In genomic region chr3:40452562-40452875, GRCh38 we compare ENCODE assay signal across 8 cellular contexts. TPM values are rescaled to one million over a fixed set of nuclear protein-coding genes. Genes with fewer than 3 reads are reported as not detected.
DNase-seq lines count a peak whose midpoint lies in the region; ATAC-seq and TF ChIP-seq lines count a peak whose summit lies in the region.

No MANE protein-coding gene starts in this region.

- H3K36me3 Mint-ChIP-seq in T-helper 17 cell (ENCODE audit: low read depth) = peaks cover 8% of the 10 kb centered on the region

- intact Hi-C loops in sigmoid colon (cut with DNase I) = loop anchor here (5.0 to 10.0 kb wide), 4 partner anchors 55 to 1622 kb away; partner anchors contain the start of genes SCN11A, SLC25A38, WDR48 and ZNF620

- H3K36me3 ChIP-seq in sigmoid colon = no peaks in the 10 kb centered on the region

- TF ChIP-seq POLR2A in sigmoid colon (IDR thresholded peaks at IDR 0.05) (no peak), erythroblast (IDR thresholded peaks at IDR 0.05; ENCODE audit: low read length) (no peak)

- TF ChIP-seq CTCF in GM12875 (IDR thresholded peaks at IDR 0.05; ENCODE audit: borderline replicate concordance, insufficient read depth, low read depth, low read length) = no peak
- no peak for TF ChIP-seq CTCF in foreskin fibroblast (IDR thresholded peaks at IDR 0.05; ENCODE audit: low read depth, low read length)
- TF ChIP-seq CTCF in sigmoid colon (IDR thresholded peaks at IDR 0.05) = no peak

- H3K27ac ChIP-seq in sigmoid colon = peak overlapping the region; percentile 80 to 92 (median 88)

- TF ChIP-seq EP300 in sigmoid colon (IDR thresholded peaks at IDR 0.05) = no peak

- ATAC-seq in T-helper 17 cell = no peak
- ATAC-seq in GM21529 (IDR thresholded peaks at IDR 0.05; ENCODE audit: unreplicated experiment) = no peak

- H3K27ac Mint-ChIP-seq in T-helper 17 cell = peak overlapping the region; percentile 97

- H3K4me3 Mint-ChIP-seq in T-helper 17 cell = peak overlapping the region; percentile 94

- DNase-seq in T-helper 17 cell (no peak), foreskin fibroblast (no peak), sigmoid colon (no peak), G401 (ENCODE audit: low spot score) (no peak), H4 (ENCODE audit: low spot score) (no peak), erythroblast (lab: John Stamatoyannopoulos, UW) (no peak)

- in situ Hi-C loops in G401 (cut with HindIII; ENCODE audit: low sequenced_read_pairs) = no loop called here

- no peaks in the 10 kb centered on the region for H3K27me3 ChIP-seq in sigmoid colon

- H3K9me3 ChIP-seq in T-helper 17 cell (ENCODE audit: control insufficient read depth, low read length, poor library complexity, severe bottlenecking) = no peaks in the 10 kb centered on the region
- no peaks in the 10 kb centered on the region for H3K9me3 ChIP-seq in sigmoid colon

- WGBS in sigmoid colon, 2 donors = 0 to 6% methylated on average over 7 of the region's 7 CpGs

- H3K4me3 ChIP-seq in GM12875 (ENCODE audit: low read depth, low read length) (peak overlapping the region; percentile 68), foreskin fibroblast (ENCODE audit: low read depth in 1 of 2, low read length in 2 of 2) (peak overlapping the region; percentile 74 to 96), sigmoid colon (peak overlapping the region; percentile 39 to 76 (median 54))

- H3K4me1 ChIP-seq in sigmoid colon = peaks cover 0 to 24% (median 20%) of the 10 kb centered on the region in 4 donors

- H3K4me1 Mint-ChIP-seq in T-helper 17 cell = peaks cover 20% of the 10 kb centered on the region

- no peaks in the 10 kb centered on the region for H3K27me3 Mint-ChIP-seq in T-helper 17 cell

RNA-seq across cellular contexts. Expression of gene RPL14, which starts 4.6 kb away (rescaled TPM):
- total RNA-seq in T-helper 17 cell (1,000 to 10,000 TPM; 2,732 to 3,433 TPM), sigmoid colon (100 to 1,000 TPM; 447 to 619 (median 549) TPM)
- polyA plus RNA-seq in sigmoid colon = 1,000 to 10,000 TPM; 1,034 to 1,712 (median 1,302) TPM
- 174 and 244 TPM in 2 replicates for total RNA-seq in G401 (2014; rRNA removed; shearing (Covaris generic))
- 334 TPM in 2 replicates for total RNA-seq in H4 (2014; rRNA removed; shearing (Covaris generic))

RNA-seq across cellular contexts. Expression of gene ZNF619, which starts 24.4 kb away (rescaled TPM):
- 1 to 10 TPM; 5.0 to 8.4 TPM for total RNA-seq in T-helper 17 cell
- total RNA-seq in sigmoid colon = 1 to 10 TPM; 3.4 to 5.1 (median 4.5) TPM
- 1 to 10 TPM; 1.2 to 2.6 (median 1.6) TPM for polyA plus RNA-seq in sigmoid colon
- total RNA-seq in G401 (2014; rRNA removed; shearing (Covaris generic)) = 5.4 and 7.8 TPM in 2 replicates
- 3.1 and 3.9 TPM in 2 replicates for total RNA-seq in H4 (2014; rRNA removed; shearing (Covaris generic))

RNA-seq across cellular contexts. Expression of gene ZNF620, which starts 53.3 kb away (rescaled TPM):
- total RNA-seq in T-helper 17 cell (1 to 10 TPM in 1 of 2 donors, under 1 TPM in 1; 0.94 to 2.5 TPM), sigmoid colon (1 to 10 TPM; 1.4 to 7.3 (median 4.1) TPM)
- polyA plus RNA-seq in sigmoid colon = 1 to 10 TPM; 1.8 to 2.1 (median 2.0) TPM
- total RNA-seq in G401 (2014; rRNA removed; shearing (Covaris generic)) = 5.4 and 10.0 TPM in 2 replicates
- total RNA-seq in H4 (2014; rRNA removed; shearing (Covaris generic)) = 0.66 TPM in 1 of 2 replicates, not detected in the other
